ENCODE assay signal across 26 cellular contexts in the genomic region with DNA sequence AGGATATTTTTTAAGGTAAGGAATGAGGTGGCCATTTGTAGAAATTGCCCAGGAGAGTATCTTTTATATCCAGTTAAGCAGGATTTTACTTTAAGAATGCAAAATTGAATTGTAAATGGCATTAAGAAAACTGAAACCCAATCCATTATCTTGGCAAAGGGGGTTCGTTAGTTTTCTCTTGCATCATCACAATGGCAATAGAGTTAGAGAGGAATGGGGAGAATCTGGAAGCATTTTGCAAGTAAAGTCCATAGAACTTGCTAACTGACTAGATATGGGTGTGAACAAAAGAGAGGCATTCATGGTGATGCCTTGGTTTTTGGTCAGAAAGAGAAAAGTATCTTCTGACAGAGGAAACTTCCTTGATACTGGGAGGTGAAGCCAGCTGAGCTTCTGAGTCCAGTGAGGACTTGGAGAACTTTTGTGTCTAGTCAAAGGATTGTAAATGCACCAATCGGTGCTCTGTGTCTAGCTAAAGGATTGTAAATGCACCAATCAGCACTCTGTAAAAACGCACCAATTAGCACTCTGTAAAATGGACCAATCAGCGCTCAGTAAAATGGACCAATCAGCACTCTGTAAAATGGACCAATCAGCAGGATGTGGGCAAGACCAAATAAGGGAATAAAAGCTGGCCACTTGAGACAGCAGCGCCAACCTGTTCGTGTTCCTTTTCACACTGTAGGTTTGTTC.
"Had no signal": no experiment of that assay in that cellular context is flagged by ENCODE, and none has a peak within 500 bp of the region (broad histone marks: within the 10 kb centered on the region; RNA-seq: fewer than 3 reads in every experiment).

No MANE protein-coding gene starts in this region.

- H3K27ac ChIP-seq: ascending aorta, dorsolateral prefrontal cortex, esophagus muscularis mucosa, heart right ventricle, lower lobe of right lung, neutrophil, ovary, psoas muscle, right atrium auricular region, thyroid gland had no signal

- H3K27me3 ChIP-seq: ascending aorta, dorsolateral prefrontal cortex, esophagus muscularis mucosa, heart right ventricle, neutrophil, ovary, right atrium auricular region, thyroid gland had no signal

- H3K4me3 Mint-ChIP-seq: activated B cell treated with CpG ODN at 0.5 μM for 24 hours; activated T-helper 17 cell treated with anti-CD3 and anti-CD28 coated beads, Interleukin-2, amount 50 U/mL, for 72 hours; central memory CD8-positive, alpha-beta T cell; effector memory CD8-positive, alpha-beta T cell; T-helper 1 cell treated with Interleukin-12 subunit alpha and Interleukin-12 subunit beta and Interleukin-4 antibody, amounts not matched to agents 30 μg/mL and 1 μg/mL, for 36 hours had no signal

- H3K27ac Mint-ChIP-seq: activated B cell treated with CpG ODN at 0.5 μM for 24 hours; activated naive CD4-positive, alpha-beta T cell treated with anti-CD3 and anti-CD28 coated beads, Interleukin-2, amount 50 U/mL, for 72 hours; activated T-helper 17 cell treated with anti-CD3 and anti-CD28 coated beads, Interleukin-2, amount 50 U/mL, for 72 hours; effector memory CD8-positive, alpha-beta T cell; natural killer cell; T-helper 1 cell treated with Interleukin-12 subunit alpha and Interleukin-12 subunit beta and Interleukin-4 antibody, amounts not matched to agents 30 μg/mL and 1 μg/mL, for 36 hours had no signal

- ATAC-seq: activated naive CD4-positive, alpha-beta T cell treated with anti-CD3 and anti-CD28 coated beads, Interleukin-2, amount 50 U/mL, for 72 hours; activated T-helper 17 cell treated with anti-CD3 and anti-CD28 coated beads, Interleukin-2, amount 50 U/mL, for 72 hours; effector memory CD8-positive, alpha-beta T cell; heart right ventricle; lower lobe of right lung; natural killer cell; psoas muscle; stimulated activated naive CD8-positive, alpha-beta T cell treated with anti-CD3 and anti-CD28 coated beads, Interleukin-15, Interleukin-2, amounts not matched to agents 100 U/mL and 50 U/mL, for 24 hours had no signal

- FAIRE-seq: colon, endothelial cell of umbilical vein, kidney had no signal

- H3K36me3 ChIP-seq: ascending aorta, esophagus muscularis mucosa, heart right ventricle, lower lobe of right lung, neutrophil, ovary, right atrium auricular region, thyroid gland had no signal

- H3K9me3 Mint-ChIP-seq: activated T-helper 17 cell treated with anti-CD3 and anti-CD28 coated beads, Interleukin-2, amount 50 U/mL, for 72 hours; central memory CD8-positive, alpha-beta T cell; effector memory CD8-positive, alpha-beta T cell had no signal

- H3K9me3 ChIP-seq: ascending aorta, esophagus muscularis mucosa, neutrophil, ovary, psoas muscle, right atrium auricular region, thyroid gland had no signal

- DNase-seq: activated B cell treated with CpG ODN at 0.5 μM for 24 hours; activated CD4-positive, alpha-beta T cell treated with anti-CD3 and anti-CD28 coated beads for 48 hours; activated T-cell treated with anti-CD3 and anti-CD28 coated beads, Interleukin-2, amount 50 U/mL, for 1 hour; dorsolateral prefrontal cortex; effector memory CD8-positive, alpha-beta T cell; foreskin fibroblast; heart right ventricle; kidney; natural killer cell; ovary; psoas muscle; stimulated activated CD4-positive, alpha-beta T cell treated with anti-CD3 and anti-CD28 coated beads, Interleukin-4, amount 100 ng/mL, for 4 hours; stimulated activated naive CD8-positive, alpha-beta T cell treated with anti-CD3 and anti-CD28 coated beads, Interleukin-15, Interleukin-2, amounts not matched to agents 100 U/mL and 50 U/mL, for 24 hours; T1000; thyroid gland had no signal

- H3K4me3 ChIP-seq: ascending aorta, dorsolateral prefrontal cortex, esophagus muscularis mucosa, heart right ventricle, lower lobe of right lung, ovary, psoas muscle, right atrium auricular region, thyroid gland had no signal

- H3K4me1 Mint-ChIP-seq: activated T-helper 17 cell treated with anti-CD3 and anti-CD28 coated beads, Interleukin-2, amount 50 U/mL, for 72 hours had no signal

- H3K27me3 Mint-ChIP-seq: activated B cell treated with CpG ODN at 0.5 μM for 24 hours; activated T-helper 17 cell treated with anti-CD3 and anti-CD28 coated beads, Interleukin-2, amount 50 U/mL, for 72 hours; central memory CD8-positive, alpha-beta T cell; effector memory CD8-positive, alpha-beta T cell had no signal

- H3K4me1 ChIP-seq: ascending aorta, thyroid gland had no signal
